Comparison of ENCODE assay signal across 1 cellular context in genomic region chr2:237129625-237130263, GRCh38.
TF ChIP-seq lines count a peak whose summit lies in the region.

No MANE protein-coding gene starts in this region.

TF ChIP-seq in HepG2, 621 proteins besides CTCF, POLR2A, EP300 and RAD21 (continued from another document):
- TF ChIP-seq, protein P1, sequence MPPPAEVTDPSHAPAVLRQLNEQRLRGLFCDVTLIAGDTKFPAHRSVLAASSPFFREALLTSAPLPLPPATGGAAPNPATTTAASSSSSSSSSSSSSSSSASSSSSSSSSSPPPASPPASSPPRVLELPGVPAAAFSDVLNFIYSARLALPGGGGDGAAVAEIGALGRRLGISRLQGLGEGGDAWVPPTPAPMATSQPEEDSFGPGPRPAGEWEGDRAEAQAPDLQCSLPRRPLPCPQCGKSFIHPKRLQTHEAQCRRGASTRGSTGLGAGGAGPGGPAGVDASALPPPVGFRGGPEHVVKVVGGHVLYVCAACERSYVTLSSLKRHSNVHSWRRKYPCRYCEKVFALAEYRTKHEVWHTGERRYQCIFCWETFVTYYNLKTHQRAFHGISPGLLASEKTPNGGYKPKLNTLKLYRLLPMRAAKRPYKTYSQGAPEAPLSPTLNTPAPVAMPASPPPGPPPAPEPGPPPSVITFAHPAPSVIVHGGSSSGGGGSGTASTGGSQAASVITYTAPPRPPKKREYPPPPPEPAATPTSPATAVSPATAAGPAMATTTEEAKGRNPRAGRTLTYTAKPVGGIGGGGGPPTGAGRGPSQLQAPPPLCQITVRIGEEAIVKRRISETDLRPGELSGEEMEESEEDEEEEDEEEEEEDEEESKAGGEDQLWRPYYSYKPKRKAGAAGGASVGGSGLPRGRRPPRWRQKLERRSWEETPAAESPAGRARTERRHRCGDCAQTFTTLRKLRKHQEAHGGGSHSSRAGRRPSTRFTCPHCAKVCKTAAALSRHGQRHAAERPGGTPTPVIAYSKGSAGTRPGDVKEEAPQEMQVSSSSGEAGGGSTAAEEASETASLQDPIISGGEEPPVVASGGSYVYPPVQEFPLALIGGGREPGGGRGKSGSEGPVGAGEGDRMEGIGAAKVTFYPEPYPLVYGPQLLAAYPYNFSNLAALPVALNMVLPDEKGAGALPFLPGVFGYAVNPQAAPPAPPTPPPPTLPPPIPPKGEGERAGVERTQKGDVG (CRISPR knock-in tag; IDR thresholded peaks at IDR 0.05; ENCODE audit: borderline replicate concordance), result no peak
- TF ChIP-seq, protein P2, sequence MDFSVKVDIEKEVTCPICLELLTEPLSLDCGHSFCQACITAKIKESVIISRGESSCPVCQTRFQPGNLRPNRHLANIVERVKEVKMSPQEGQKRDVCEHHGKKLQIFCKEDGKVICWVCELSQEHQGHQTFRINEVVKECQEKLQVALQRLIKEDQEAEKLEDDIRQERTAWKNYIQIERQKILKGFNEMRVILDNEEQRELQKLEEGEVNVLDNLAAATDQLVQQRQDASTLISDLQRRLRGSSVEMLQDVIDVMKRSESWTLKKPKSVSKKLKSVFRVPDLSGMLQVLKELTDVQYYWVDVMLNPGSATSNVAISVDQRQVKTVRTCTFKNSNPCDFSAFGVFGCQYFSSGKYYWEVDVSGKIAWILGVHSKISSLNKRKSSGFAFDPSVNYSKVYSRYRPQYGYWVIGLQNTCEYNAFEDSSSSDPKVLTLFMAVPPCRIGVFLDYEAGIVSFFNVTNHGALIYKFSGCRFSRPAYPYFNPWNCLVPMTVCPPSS (IDR thresholded peaks at IDR 0.05), result no peak
- 0 out of 2 replicates have a peak, but pooled peaks have one; percentile 6 for TF ChIP-seq GABPA (IDR thresholded peaks at IDR 0.05; ENCODE audit: low read depth, low read length)
- no peak for TF ChIP-seq GABPA (CRISPR knock-in tag; IDR thresholded peaks at IDR 0.05; ENCODE audit: low read depth)
- 0 out of 2 replicates have a peak, but pooled peaks have one; percentile 3 for TF ChIP-seq ATF7 (IDR thresholded peaks at IDR 0.05)
- no peak for TF ChIP-seq ATF7 (CRISPR knock-in tag; IDR thresholded peaks at IDR 0.05)
- no peak for TF ChIP-seq ZBTB40 (IDR thresholded peaks at IDR 0.05)
- TF ChIP-seq ZBTB40 (CRISPR knock-in tag; IDR thresholded peaks at IDR 0.05), result no peak
- no peak for TF ChIP-seq ZNF563 (CRISPR knock-in tag; IDR thresholded peaks at IDR 0.05)
- TF ChIP-seq REXO4 (CRISPR knock-in tag; IDR thresholded peaks at IDR 0.05; ENCODE audit: borderline replicate concordance), result no peak
- TF ChIP-seq ZNF879 (CRISPR knock-in tag; IDR thresholded peaks at IDR 0.05), result no peak
- no peak for TF ChIP-seq ZSCAN21 (CRISPR knock-in tag; IDR thresholded peaks at IDR 0.05; ENCODE audit: borderline replicate concordance)
- TF ChIP-seq SMARCE1 (IDR thresholded peaks at IDR 0.05; ENCODE audit: borderline replicate concordance), result no peak
- TF ChIP-seq ZNF615 (CRISPR knock-in tag; IDR thresholded peaks at IDR 0.05; ENCODE audit: borderline replicate concordance), result no peak
- TF ChIP-seq EZH2 (conservative IDR thresholded peaks at IDR 0.05; ENCODE audit: low read depth, low read length), result no peak
- TF ChIP-seq SP4 (CRISPR knock-in tag; IDR thresholded peaks at IDR 0.05), result no peak
